Comparison of ENCODE assay signal across 1 cellular context in genomic region chr21:21101911-21102310, GRCh38.
TF ChIP-seq lines count a peak whose summit lies in the region.

No MANE protein-coding gene starts in this region.

TF ChIP-seq in HepG2, 621 proteins besides CTCF, POLR2A, EP300 and RAD21 (continued from another document):
- TF ChIP-seq ZHX2 (IDR thresholded peaks at IDR 0.05; ENCODE audit: low read depth) (no peak), ZHX2 (CRISPR knock-in tag; IDR thresholded peaks at IDR 0.05; ENCODE audit: borderline replicate concordance) (no peak), CSRNP1 (CRISPR knock-in tag; IDR thresholded peaks at IDR 0.05) (no peak)
